Comparison of ENCODE assay signal across 7 cellular contexts in genomic region chr17:82229686-82230626, GRCh38. TPM values are rescaled to one million over a fixed set of nuclear protein-coding genes. Genes with fewer than 3 reads are reported as not detected.
A peak's percentile ranks its signal among the peaks of the same experiment; 100 is the strongest.
DNase-seq lines count a peak whose midpoint lies in the region; ATAC-seq lines count a peak whose summit lies in the region.

No MANE protein-coding gene starts in this region.

- peaks cover 43% of the 10 kb centered on the region for H3K4me1 ChIP-seq in stomach smooth muscle (ENCODE audit: control insufficient read depth, insufficient read depth, low read length)

- intact Hi-C loops in activated T-helper 2 cell treated with anti-CD3 and anti-CD28 coated beads, Interferon-gamma antibody, Interleukin-2, Interleukin-4, amounts not matched to agents 10 μg/mL and 5 μg/mL and 100 μg/mL, durations not matched to agents 14 hours and 24 hours and 36 hours (cut with micrococcal nuclease): loop anchor here (2.0 to 10.0 kb wide), 3 partner anchors 17 to 205 kb away; partner anchors contain the start of genes CCDC57, CENPX, HEXD and LRRC45

- H3K36me3 Mint-ChIP-seq in activated T-helper 2 cell treated with anti-CD3 and anti-CD28 coated beads, Interferon-gamma antibody, Interleukin-2, Interleukin-4, amounts not matched to agents 10 μg/mL and 5 μg/mL and 100 μg/mL, durations not matched to agents 14 hours and 24 hours and 36 hours (ENCODE audit: low read depth): peaks cover 10% of the 10 kb centered on the region
- H3K36me3 Mint-ChIP-seq in immature natural killer cell: no peaks in the 10 kb centered on the region

- peak overlapping the region; percentile 29 to 53 for H3K9ac ChIP-seq in stomach smooth muscle (ENCODE audit: low read length in 2 of 2)

- no peaks in the 10 kb centered on the region for H3K9me3 Mint-ChIP-seq in activated T-helper 2 cell treated with anti-CD3 and anti-CD28 coated beads, Interferon-gamma antibody, Interleukin-2, Interleukin-4, amounts not matched to agents 10 μg/mL and 5 μg/mL and 100 μg/mL, durations not matched to agents 14 hours and 24 hours and 36 hours
- no peaks in the 10 kb centered on the region for H3K9me3 Mint-ChIP-seq in immature natural killer cell

- peak overlapping the region; percentile 67 for H3K27ac ChIP-seq in stomach smooth muscle (ENCODE audit: low read length)

- peak; percentile 1 for ATAC-seq in HG03432 (IDR thresholded peaks at IDR 0.05; ENCODE audit: unreplicated experiment)
- ATAC-seq in GM19452 (IDR thresholded peaks at IDR 0.05; ENCODE audit: unreplicated experiment): no peak
- ATAC-seq in HG03521 (IDR thresholded peaks at IDR 0.05; ENCODE audit: unreplicated experiment): no peak

- peak overlapping the region; percentile 95 for H3K4me3 Mint-ChIP-seq in activated T-helper 2 cell treated with anti-CD3 and anti-CD28 coated beads, Interferon-gamma antibody, Interleukin-2, Interleukin-4, amounts not matched to agents 10 μg/mL and 5 μg/mL and 100 μg/mL, durations not matched to agents 14 hours and 24 hours and 36 hours (ENCODE audit: low read depth)
- peak overlapping the region; percentile 85 to 90 (median 87) for H3K4me3 Mint-ChIP-seq in immature natural killer cell

- H3K9me3 ChIP-seq in stomach smooth muscle (ENCODE audit: control insufficient read depth in 2 of 2, low read length in 2 of 2): no peaks in the 10 kb centered on the region

- no peaks in the 10 kb centered on the region for H3K27me3 ChIP-seq in stomach smooth muscle (ENCODE audit: control insufficient read depth in 1 of 2, insufficient read depth in 2 of 2, low read length in 2 of 2)

- no peak for DNase-seq in activated T-helper 2 cell treated with anti-CD3 and anti-CD28 coated beads, Interferon-gamma antibody, Interleukin-2, Interleukin-4, amounts not matched to agents 10 μg/mL and 5 μg/mL and 100 μg/mL, durations not matched to agents 14 hours and 24 hours and 36 hours (ENCODE audit: low spot score)
- DNase-seq in immature natural killer cell: no peak
- no peak for DNase-seq in stimulated activated CD4-positive, alpha-beta T cell treated with anti-CD3 and anti-CD28 coated beads, Interleukin-12 subunit alpha, Interleukin-12 subunit beta, amount 100 ng/mL, for 4 hours

- H3K27me3 Mint-ChIP-seq in activated T-helper 2 cell treated with anti-CD3 and anti-CD28 coated beads, Interferon-gamma antibody, Interleukin-2, Interleukin-4, amounts not matched to agents 10 μg/mL and 5 μg/mL and 100 μg/mL, durations not matched to agents 14 hours and 24 hours and 36 hours (ENCODE audit: low read depth): no peaks in the 10 kb centered on the region
- H3K27me3 Mint-ChIP-seq in immature natural killer cell (ENCODE audit: low read depth in 3 of 3): peaks cover 8 to 29% (median 16%) of the 10 kb centered on the region in 3 donors

- H3K36me3 ChIP-seq in stomach smooth muscle (ENCODE audit: control insufficient read depth in 2 of 2, insufficient read depth in 2 of 2, low read length in 2 of 2): no peaks in the 10 kb centered on the region

- H3K4me3 ChIP-seq in stomach smooth muscle (ENCODE audit: low read length in 2 of 2): peak overlapping the region; percentile 13 to 72

- peaks cover 8% of the 10 kb centered on the region for H3K4me1 Mint-ChIP-seq in activated T-helper 2 cell treated with anti-CD3 and anti-CD28 coated beads, Interferon-gamma antibody, Interleukin-2, Interleukin-4, amounts not matched to agents 10 μg/mL and 5 μg/mL and 100 μg/mL, durations not matched to agents 14 hours and 24 hours and 36 hours (ENCODE audit: low read depth)
- H3K4me1 Mint-ChIP-seq in immature natural killer cell: peaks cover 10 to 16% of the 10 kb centered on the region in 2 donors

- H3K27ac Mint-ChIP-seq in activated T-helper 2 cell treated with anti-CD3 and anti-CD28 coated beads, Interferon-gamma antibody, Interleukin-2, Interleukin-4, amounts not matched to agents 10 μg/mL and 5 μg/mL and 100 μg/mL, durations not matched to agents 14 hours and 24 hours and 36 hours: peak overlapping the region; percentile 83
- peak overlapping the region; percentile 83 to 93 (median 92) for H3K27ac Mint-ChIP-seq in immature natural killer cell

RNA-seq across cellular contexts. Expression of gene SLC16A3, which starts 1.1 kb away (rescaled TPM):
- 187 and 200 TPM in 2 replicates for total RNA-seq in activated T-helper 2 cell treated with anti-CD3 and anti-CD28 coated beads, Interferon-gamma antibody, Interleukin-2, Interleukin-4, amounts not matched to agents 10 μg/mL and 5 μg/mL and 100 μg/mL, durations not matched to agents 14 hours and 24 hours and 36 hours
- 10 to 100 TPM in 1 of 3 donors, 1 to 10 TPM in 2; 5.8 to 12.2 (median 6.8) TPM for polyA plus RNA-seq in immature natural killer cell

RNA-seq across cellular contexts. Expression of gene CCDC57, which starts 17.3 kb away (rescaled TPM):
- total RNA-seq in activated T-helper 2 cell treated with anti-CD3 and anti-CD28 coated beads, Interferon-gamma antibody, Interleukin-2, Interleukin-4, amounts not matched to agents 10 μg/mL and 5 μg/mL and 100 μg/mL, durations not matched to agents 14 hours and 24 hours and 36 hours: 51.7 and 53.1 TPM in 2 replicates
- 10 to 100 TPM; 27.7 to 65.8 (median 28.8) TPM for polyA plus RNA-seq in immature natural killer cell

RNA-seq across cellular contexts. Expression of gene CSNK1D, which starts 43.5 kb away (rescaled TPM):
- 139 and 151 TPM in 2 replicates for total RNA-seq in activated T-helper 2 cell treated with anti-CD3 and anti-CD28 coated beads, Interferon-gamma antibody, Interleukin-2, Interleukin-4, amounts not matched to agents 10 μg/mL and 5 μg/mL and 100 μg/mL, durations not matched to agents 14 hours and 24 hours and 36 hours
- 100 to 1,000 TPM in 1 of 3 donors, 10 to 100 TPM in 2; 48.9 to 130 (median 55.9) TPM for polyA plus RNA-seq in immature natural killer cell
